12 cellular contexts compared by ENCODE assay signal in genomic region chr7:70355591-70356323, GRCh38.
DNase-seq lines count a peak whose midpoint lies in the region; ATAC-seq and TF ChIP-seq lines count a peak whose summit lies in the region.
"Had no signal": no experiment of that assay in that cellular context is flagged by ENCODE, and none has a peak within 500 bp of the region (broad histone marks: within the 10 kb centered on the region; RNA-seq: fewer than 3 reads in every experiment).

No MANE protein-coding gene starts in this region.

- no peak overlapping the region for H2AFZ ChIP-seq in osteoblast (ENCODE audit: low read length)

- no TSS peak for BruUV-seq in A673 (replicated peaks; lab: Mats Ljungman, UMichigan)

- H4K20me1 ChIP-seq in osteoblast (ENCODE audit: insufficient read depth, low read length), result no peaks in the 10 kb centered on the region

- POLR2A ChIA-PET in A673 (lab: Charles Lee; ENCODE audit: low non-redundant PET), result no interaction called here

- H3K4me1 ChIP-seq in A673 (ENCODE audit: insufficient read depth, low read length, poor library complexity, severe bottlenecking) (peaks cover 19% of the 10 kb centered on the region), osteoblast (ENCODE audit: insufficient read depth, low read length) (no peaks in the 10 kb centered on the region)

- H3K79me2 ChIP-seq in osteoblast (ENCODE audit: insufficient read depth, low read length), result no peaks in the 10 kb centered on the region

- no peaks in the 10 kb centered on the region for H3K27me3 Mint-ChIP-seq in central memory CD8-positive, alpha-beta T cell

- no peak for TF ChIP-seq CTCF in A673 (conservative IDR thresholded peaks at IDR 0.05; ENCODE audit: low read depth, low read length)
- TF ChIP-seq CTCF in osteoblast (IDR thresholded peaks at IDR 0.05; ENCODE audit: extremely low read depth, low read depth, low read length), result no peak
- TF ChIP-seq CTCF in foreskin fibroblast (IDR thresholded peaks at IDR 0.05; ENCODE audit: low read depth, low read length), result no peak

- peak overlapping the region; percentile 30 for H3K27ac Mint-ChIP-seq in central memory CD8-positive, alpha-beta T cell (ENCODE audit: low read depth)
- H3K27ac Mint-ChIP-seq: activated naive CD4-positive, alpha-beta T cell treated with anti-CD3 and anti-CD28 coated beads, Interleukin-2, amount 50 U/mL, for 72 hours had no signal

- DNase-seq in A673 (ENCODE audit: low spot score) (peak; percentile 51), ELF-1 (ENCODE audit: low read depth, low spot score) (peak; percentile 4), NCI-H2196 (lab: John Stamatoyannopoulos, UW; ENCODE audit: unreplicated experiment) (peak; percentile 68), osteoblast (ENCODE audit: insufficient read length, low spot score, missing footprints) (no peak), foreskin fibroblast (no peak)
- DNase-seq in central memory CD8-positive, alpha-beta T cell (ENCODE audit: low spot score in 2 of 2), result no peak
- DNase-seq in activated naive CD4-positive, alpha-beta T cell treated with Interleukin-2 at 50 U/mL for 16 hours, result no peak
- DNase-seq: caudate nucleus, SIG-M5 had no signal

- H3K4me3 Mint-ChIP-seq in central memory CD8-positive, alpha-beta T cell, result no peak overlapping the region

- H3K4me3 ChIP-seq in A673 (ENCODE audit: low read depth, low read length, poor library complexity, severe bottlenecking), result no peak overlapping the region
- H3K4me3 ChIP-seq in osteoblast (ENCODE audit: insufficient read depth, low read length), result no peak overlapping the region
- no peak overlapping the region for H3K4me3 ChIP-seq in foreskin fibroblast (ENCODE audit: low read depth in 1 of 2, low read length in 2 of 2)
- H3K4me3 ChIP-seq: K562 had no signal

- peaks cover 12% of the 10 kb centered on the region for H3K4me1 Mint-ChIP-seq in central memory CD8-positive, alpha-beta T cell

- intact Hi-C loops in A673 (cut with micrococcal nuclease; ENCODE audit: unreplicated experiment), result no loop called here

- no peak for ATAC-seq in central memory CD8-positive, alpha-beta T cell (replicated peaks; ENCODE audit: extremely low read depth, poor library complexity, severe bottlenecking)
- ATAC-seq in GM18498 (IDR thresholded peaks at IDR 0.05; ENCODE audit: unreplicated experiment), result no peak
- ATAC-seq: activated naive CD4-positive, alpha-beta T cell treated with anti-CD3 and anti-CD28 coated beads, Interleukin-2, amount 50 U/mL, for 72 hours; K562 had no signal

- H3K27ac ChIP-seq in A673 (ENCODE audit: low read depth, low read length, poor library complexity, severe bottlenecking), result no peak overlapping the region
- H3K27ac ChIP-seq in osteoblast (ENCODE audit: low read depth, low read length), result no peak overlapping the region

- H3K9me3 Mint-ChIP-seq in central memory CD8-positive, alpha-beta T cell, result no peaks in the 10 kb centered on the region
- H3K9me3 Mint-ChIP-seq: activated naive CD4-positive, alpha-beta T cell treated with anti-CD3 and anti-CD28 coated beads, Interleukin-2, amount 50 U/mL, for 72 hours had no signal

- H3K27me3 ChIP-seq in A673 (replicated peaks; ENCODE audit: insufficient read depth, low read depth, low read length, poor library complexity) (no peaks in the 10 kb centered on the region), osteoblast (ENCODE audit: insufficient read depth, low read length) (no peaks in the 10 kb centered on the region)

- H3K36me3 ChIP-seq in A673 (ENCODE audit: insufficient read depth, low read length, poor library complexity, severe bottlenecking), result no peaks in the 10 kb centered on the region
- H3K36me3 ChIP-seq in osteoblast (ENCODE audit: insufficient read depth, low read length), result no peaks in the 10 kb centered on the region

- peaks cover 4% of the 10 kb centered on the region for H3K36me3 Mint-ChIP-seq in central memory CD8-positive, alpha-beta T cell (ENCODE audit: insufficient read depth)
- H3K36me3 Mint-ChIP-seq: activated naive CD4-positive, alpha-beta T cell treated with anti-CD3 and anti-CD28 coated beads, Interleukin-2, amount 50 U/mL, for 72 hours had no signal

- no peak overlapping the region for H3K4me2 ChIP-seq in osteoblast (ENCODE audit: insufficient read depth, low read length)

- CTCF ChIA-PET in A673 (lab: Charles Lee), result no interaction called here

- no peaks in the 10 kb centered on the region for H3K9me3 ChIP-seq in A673 (ENCODE audit: low read depth, low read length, poor library complexity, severe bottlenecking)
- no peaks in the 10 kb centered on the region for H3K9me3 ChIP-seq in osteoblast (ENCODE audit: low read depth, low read length)

Comparison
In these comparisons a context has a peak if more than half of its experiments do, and no peak if none do; other contexts are left out.
1. DNase-seq: peak in A673 (single experiment), ELF-1 (single experiment) and NCI-H2196 (single experiment); none in central memory CD8-positive, alpha-beta T cell (0 of 2), osteoblast (single experiment), activated naive CD4-positive, alpha-beta T cell treated with Interleukin-2 at 50 U/mL for 16 hours (single experiment) and foreskin fibroblast (0 of 2).